In the genomic region with DNA sequence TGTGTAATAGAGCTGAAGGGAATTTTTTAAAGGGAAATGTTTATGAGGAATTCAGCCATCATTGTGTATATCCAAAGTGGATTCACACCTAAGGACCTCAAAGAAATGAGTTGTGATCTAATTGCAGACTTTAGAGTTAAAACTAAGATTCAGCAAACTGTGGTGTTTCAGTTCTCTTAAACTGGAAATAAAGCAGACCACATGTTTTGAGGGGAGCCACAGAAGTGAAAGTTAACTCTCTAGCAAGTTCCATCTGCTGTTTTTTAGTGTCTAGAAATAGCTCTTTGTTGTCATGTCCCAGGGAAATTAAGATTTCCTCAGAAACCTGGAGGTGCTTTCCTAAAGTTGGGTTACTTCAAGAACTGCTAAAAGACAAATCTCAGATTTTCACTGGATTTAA, we compare ENCODE assay signal across 10 cellular contexts.
DNase-seq lines count a peak whose midpoint lies in the region; ATAC-seq, FAIRE-seq and TF ChIP-seq lines count a peak whose summit lies in the region.
"Had no signal": no experiment of that assay in that cellular context is flagged by ENCODE, and none has a peak within 500 bp of the region (broad histone marks: within the 10 kb centered on the region; RNA-seq: fewer than 3 reads in every experiment).

No MANE protein-coding gene starts in this region.

- DNase-seq in GM10266 (ENCODE audit: extremely low spot score) = peak; percentile 42
- DNase-seq in 8988T = no peak
- no peak for DNase-seq in NCI-H146 treated with DMSO at 0.1 percent for 48 hours (lab: John Stamatoyannopoulos, UW; ENCODE audit: unreplicated experiment)
- no peak for DNase-seq in stimulated activated CD8-positive, alpha-beta memory T cell treated with anti-CD3 and anti-CD28 coated beads, Interleukin-4, amount 100 ng/mL, for 48 hours
- no peak for DNase-seq in NCI-H226
- DNase-seq: esophagus squamous epithelium had no signal

- ATAC-seq in GM19395 (IDR thresholded peaks at IDR 0.05; ENCODE audit: unreplicated experiment) (peak; percentile 87), HG03103 (IDR thresholded peaks at IDR 0.05; ENCODE audit: low read depth, unreplicated experiment) (peak; percentile 63)

- FAIRE-seq in endometrium (lab: Jason Lieb, UNC) = peak; percentile 58
- FAIRE-seq: HTR-8/SVneo had no signal

- no peak for TF ChIP-seq CTCF in GM10266 (IDR thresholded peaks at IDR 0.05; ENCODE audit: control insufficient read depth, insufficient read depth, low read depth, missing control alignments)
